Comparison of ENCODE assay signal across 1 cellular context in the genomic region with DNA sequence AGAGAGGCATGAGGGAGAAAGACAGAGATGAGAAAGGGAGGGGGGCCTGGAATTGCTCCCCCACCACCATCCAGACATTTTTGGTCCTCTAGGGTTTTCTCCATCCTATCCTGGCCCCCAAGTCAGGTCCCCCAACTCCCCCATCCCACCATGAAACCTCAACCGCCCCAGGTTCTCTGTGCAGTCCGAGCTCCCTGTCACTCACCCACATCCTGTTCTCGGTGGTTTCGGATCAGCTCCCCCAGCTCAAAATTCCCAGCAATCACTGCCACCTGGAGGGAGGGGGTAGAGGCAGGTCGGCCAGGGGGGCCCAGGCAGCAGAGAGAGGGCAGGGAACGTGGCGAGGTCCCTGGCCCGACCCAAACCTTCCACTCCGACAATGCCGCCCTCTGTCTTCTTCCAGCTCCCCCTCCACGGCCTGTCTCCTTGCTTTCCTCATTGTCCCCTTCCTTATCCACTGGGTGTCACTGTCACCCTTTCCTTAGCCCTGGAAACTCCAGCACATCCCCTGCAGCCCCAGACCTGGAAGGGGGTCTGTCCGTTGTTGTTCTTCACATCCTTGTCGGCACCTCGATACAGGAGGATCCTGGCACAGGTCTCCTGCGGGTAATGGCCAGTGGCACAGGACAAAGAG.
TF ChIP-seq lines count a peak whose summit lies in the region.

No MANE protein-coding gene starts in this region.

TF ChIP-seq in endothelial cell of umbilical vein, 7 proteins besides CTCF, POLR2A, EP300 and RAD21:
- TF ChIP-seq FOS (IDR thresholded peaks at IDR 0.05; ENCODE audit: borderline replicate concordance, insufficient read depth, low read length) (no peak), JUN (IDR thresholded peaks at IDR 0.05; ENCODE audit: borderline replicate concordance, insufficient read depth, insufficient read length, low read depth) (no peak)
